24 cellular contexts compared by ENCODE assay signal in the genomic region with DNA sequence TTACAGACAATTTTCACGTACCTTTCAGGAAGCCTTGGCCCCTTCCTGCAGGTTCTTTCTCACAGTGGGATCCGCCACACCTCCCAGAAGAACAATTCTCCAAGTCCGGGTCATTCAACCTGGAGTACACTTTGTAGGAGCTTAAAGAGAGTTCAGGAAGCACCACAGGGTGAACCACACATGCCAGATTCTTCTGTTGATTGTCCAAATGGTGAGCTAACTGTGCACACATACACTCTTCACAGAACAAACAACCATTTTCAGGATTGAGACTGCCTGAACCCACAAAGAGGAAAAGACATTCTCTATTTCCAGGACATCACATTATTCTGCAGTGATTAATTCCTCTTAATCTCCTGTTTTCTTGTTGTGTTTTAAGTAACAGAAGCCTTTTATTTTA. TPM values are rescaled to one million over a fixed set of nuclear protein-coding genes. Genes with fewer than 3 reads are reported as not detected.
"Had no signal": no experiment of that assay in that cellular context is flagged by ENCODE, and none has a peak within 500 bp of the region (broad histone marks: within the 10 kb centered on the region; RNA-seq: fewer than 3 reads in every experiment).

No MANE protein-coding gene starts in this region.

- H3K9me3 ChIP-seq: ascending aorta, colonic mucosa, mucosa of descending colon, psoas muscle, thyroid gland had no signal

- DNase-seq: activated CD4-positive, alpha-beta T cell treated with anti-CD3 and anti-CD28 coated beads, Interleukin-2, amount 50 U/mL, for 48 hours; activated gamma-delta T cell; colonic mucosa; endodermal cell; foreskin keratinocyte; left cardiac atrium; mesenchymal stem cell; mucosa of descending colon; naive B cell; psoas muscle; right cardiac atrium; stimulated activated CD4-positive, alpha-beta T cell treated with anti-CD3 and anti-CD28 coated beads, Interleukin-2, amount 100 ng/mL, for 24 hours; stimulated activated naive CD4-positive, alpha-beta T cell treated with Interleukin-2 at 50 U/mL for 16 hours; thyroid gland had no signal

- H2AFZ ChIP-seq: hepatocyte, neural progenitor cell had no signal

- H3K27ac ChIP-seq: ascending aorta, colonic mucosa, foreskin keratinocyte, hepatocyte, neural progenitor cell, psoas muscle, thyroid gland had no signal

- H3K36me3 ChIP-seq: ascending aorta, colonic mucosa, neural progenitor cell, thyroid gland had no signal

- H3K4me2 ChIP-seq: hepatocyte, neural progenitor cell had no signal

- H3K4me3 ChIP-seq: ascending aorta, colonic mucosa, hepatocyte, mucosa of descending colon, neural progenitor cell, psoas muscle, thyroid gland had no signal

- H3K27me3 ChIP-seq: ascending aorta, colonic mucosa, hepatocyte, neural progenitor cell, thyroid gland had no signal

- H3K4me1 ChIP-seq: ascending aorta, colonic mucosa, foreskin keratinocyte, neural progenitor cell, psoas muscle, thyroid gland had no signal

- H3K79me2 ChIP-seq: hepatocyte had no signal

- H3K9ac ChIP-seq: neural progenitor cell had no signal

RNA-seq across cellular contexts. Expression of gene SCGN, which starts 51.0 kb away (rescaled TPM):
- total RNA-seq: ascending aorta, endodermal cell, epithelial cell of proximal tubule, fibroblast of lung, foreskin keratinocyte, lower leg skin, osteocyte, psoas muscle, ureter had no signal
- polyA plus RNA-seq: fibroblast of lung, foreskin keratinocyte, psoas muscle had no signal

RNA-seq across cellular contexts. Expression of gene SLC17A4, which starts 51.5 kb away (rescaled TPM):
- total RNA-seq: ascending aorta, endodermal cell, epithelial cell of proximal tubule, fibroblast of lung, foreskin keratinocyte, left cardiac atrium, lower leg skin, osteocyte, psoas muscle, right cardiac atrium, skeletal muscle tissue, subcutaneous adipose tissue, thyroid gland, ureter had no signal
- polyA plus RNA-seq: fibroblast of lung, foreskin keratinocyte, psoas muscle had no signal
